Comparison of ENCODE assay signal across 16 cellular contexts in genomic region chr2:239732666-239733010, GRCh38.
DNase-seq lines count a peak whose midpoint lies in the region; ATAC-seq and TF ChIP-seq lines count a peak whose summit lies in the region.
"Had no signal": no experiment of that assay in that cellular context is flagged by ENCODE, and none has a peak within 500 bp of the region (broad histone marks: within the 10 kb centered on the region; RNA-seq: fewer than 3 reads in every experiment).

No MANE protein-coding gene starts in this region.

- H3K27me3 Mint-ChIP-seq in neural progenitor cell (ENCODE audit: insufficient read depth, low read depth) = peaks cover 6% of the 10 kb centered on the region
- H3K27me3 Mint-ChIP-seq: CD4-positive, CD25-positive, alpha-beta regulatory T cell had no signal

- H3K4me1 ChIP-seq in left ventricle myocardium inferior (no peaks in the 10 kb centered on the region), neural progenitor cell (peaks cover 10% of the 10 kb centered on the region), spleen (peaks cover 0 to 4% (median 0%) of the 10 kb centered on the region in 6 donors)
- H3K4me1 ChIP-seq: BE2C, HAP-1 had no signal

- H3K9me3 ChIP-seq in left ventricle myocardium inferior (replicated peaks) = no peaks in the 10 kb centered on the region
- H3K9me3 ChIP-seq in neural progenitor cell (ENCODE audit: low read depth) = no peaks in the 10 kb centered on the region
- H3K9me3 ChIP-seq in spleen = peaks cover 0 to 16% (median 9%) of the 10 kb centered on the region in 8 donors
- H3K9me3 ChIP-seq: BE2C, HAP-1 had no signal

- H3K9ac ChIP-seq in neural progenitor cell = no peak overlapping the region
- H3K9ac ChIP-seq: GM23248 had no signal

- no peaks in the 10 kb centered on the region for H4K20me1 ChIP-seq in neural progenitor cell (ENCODE audit: low read depth)

- H3K36me3 Mint-ChIP-seq in neural progenitor cell = no peaks in the 10 kb centered on the region
- H3K36me3 Mint-ChIP-seq: CD4-positive, CD25-positive, alpha-beta regulatory T cell; CD8-positive, alpha-beta memory T cell had no signal

- no peak overlapping the region for H3K4me3 Mint-ChIP-seq in neural progenitor cell
- H3K4me3 Mint-ChIP-seq: CD4-positive, CD25-positive, alpha-beta regulatory T cell had no signal

- H3K27me3 ChIP-seq in left ventricle myocardium inferior (ENCODE audit: low read depth) (peaks cover 64% of the 10 kb centered on the region), neural progenitor cell (no peaks in the 10 kb centered on the region), spleen (replicated peaks in 1 of 7) (peaks cover 0 to 39% (median 0%) of the 10 kb centered on the region in 7 donors)
- H3K27me3 ChIP-seq: BE2C had no signal

- H3K4me2 ChIP-seq in neural progenitor cell = no peak overlapping the region

- 71 to 89% (median 84%) methylated on average over 5 to 6 of the region's 6 CpGs for WGBS in spleen, 5 donors

- TF ChIP-seq CTCF in left ventricle myocardium inferior (IDR thresholded peaks at IDR 0.05; ENCODE audit: borderline replicate concordance) (no peak), neural progenitor cell (IDR thresholded peaks at IDR 0.05) (no peak), spleen (IDR thresholded peaks at IDR 0.05 in 8 of 11, conservative IDR thresholded peaks at IDR 0.05 in 3 of 11) (no peak)

- H3K27ac Mint-ChIP-seq in neural progenitor cell = peak overlapping the region; percentile 14

- H3K4me1 Mint-ChIP-seq in neural progenitor cell = peaks cover 17% of the 10 kb centered on the region

- no peak overlapping the region for H3K4me3 ChIP-seq in left ventricle myocardium inferior
- no peak overlapping the region for H3K4me3 ChIP-seq in neural progenitor cell
- H3K4me3 ChIP-seq in spleen = no peak overlapping the region
- H3K4me3 ChIP-seq: GM23248, HAP-1 had no signal

- H3K36me3 ChIP-seq in left ventricle myocardium inferior (no peaks in the 10 kb centered on the region), neural progenitor cell (no peaks in the 10 kb centered on the region), spleen (no peaks in the 10 kb centered on the region)
- H3K36me3 ChIP-seq: BE2C, HAP-1 had no signal

- no peak for ATAC-seq in left ventricle myocardium superior

- no peak overlapping the region for H2AFZ ChIP-seq in neural progenitor cell (replicated peaks)
- H2AFZ ChIP-seq: GM23248 had no signal

- H3K9me3 Mint-ChIP-seq in neural progenitor cell = no peaks in the 10 kb centered on the region
- H3K9me3 Mint-ChIP-seq: CD8-positive, alpha-beta memory T cell had no signal

- intact Hi-C loops in left ventricle myocardium inferior (cut with micrococcal nuclease) (no loop called here), left ventricle myocardium superior (cut with micrococcal nuclease) (no loop called here), spleen (cut with DNase I; ENCODE audit: low total_unique reads) (no loop called here)

- DNase-seq in left ventricle myocardium inferior (peak; percentile 0), left ventricle myocardium superior (no peak), neural progenitor cell (ENCODE audit: low spot score) (no peak), spleen (peak; percentile 20), NCI-H748 (lab: John Stamatoyannopoulos, UW; ENCODE audit: unreplicated experiment) (no peak), NCI-H510A (lab: John Stamatoyannopoulos, UW) (no peak), SIG-M5 treated with dmso at 0.1 percent for 504 hours (lab: John Stamatoyannopoulos, UW; ENCODE audit: unreplicated experiment) (no peak)
- DNase-seq: ACHN; BE2C; C1 segment of cervical spinal cord; CD4-positive, CD25-positive, alpha-beta regulatory T cell; CD8-positive, alpha-beta memory T cell; COR-L47; GM23248 had no signal

- no peaks in the 10 kb centered on the region for H3F3A ChIP-seq in neural progenitor cell (ENCODE audit: low read depth)

- H3K27ac ChIP-seq in left ventricle myocardium inferior (replicated peaks) = no peak overlapping the region
- no peak overlapping the region for H3K27ac ChIP-seq in neural progenitor cell
- no peak overlapping the region for H3K27ac ChIP-seq in spleen
- H3K27ac ChIP-seq: GM23248, HL-60 had no signal

- H3K79me2 ChIP-seq in neural progenitor cell (ENCODE audit: low read depth) = no peaks in the 10 kb centered on the region

- TF ChIP-seq POLR2A in spleen (IDR thresholded peaks at IDR 0.05) = no peak

Comparison
In these comparisons a context has a peak if more than half of its experiments do, and no peak if none do; other contexts are left out.
1. DNase-seq: peak in left ventricle myocardium inferior (single experiment) and spleen (single experiment); none in left ventricle myocardium superior (single experiment), neural progenitor cell (single experiment), NCI-H748 (single experiment), NCI-H510A (single experiment) and SIG-M5 treated with dmso at 0.1 percent for 504 hours (single experiment).